10 cellular contexts compared by ENCODE assay signal in the genomic region with DNA sequence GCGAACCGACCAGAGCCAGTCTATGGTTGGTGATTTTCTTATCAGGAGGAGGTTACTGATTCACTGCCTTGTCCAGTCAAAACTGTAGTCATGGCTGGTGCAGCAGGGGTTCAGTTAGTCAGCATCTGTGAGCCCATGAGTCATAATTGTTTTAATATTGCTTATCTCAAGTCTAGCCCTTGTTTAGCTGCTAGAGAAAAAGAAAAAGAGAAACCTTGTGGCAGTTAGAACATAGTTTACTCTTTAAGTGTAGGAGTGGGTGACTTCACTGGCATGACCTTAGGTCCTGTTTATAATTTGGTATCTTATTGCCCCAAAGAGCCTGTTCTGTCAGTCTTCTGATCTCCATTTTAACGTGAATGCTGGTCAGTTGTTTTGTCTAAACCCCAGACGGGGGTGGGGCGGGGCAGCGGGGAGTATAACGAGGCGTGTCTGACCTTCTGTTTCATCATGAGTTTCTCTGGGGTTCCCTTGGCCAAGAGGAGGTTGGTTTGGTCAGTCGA.
A peak's percentile ranks its signal among the peaks of the same experiment; 100 is the strongest.
DNase-seq lines count a peak whose midpoint lies in the region; ATAC-seq, FAIRE-seq and TF ChIP-seq lines count a peak whose summit lies in the region.
"Had no signal": no experiment of that assay in that cellular context is flagged by ENCODE, and none has a peak within 500 bp of the region (broad histone marks: within the 10 kb centered on the region; RNA-seq: fewer than 3 reads in every experiment).

No MANE protein-coding gene starts in this region.

- H4K20me1 ChIP-seq in mammary epithelial cell (ENCODE audit: insufficient read depth, low read length), result no peaks in the 10 kb centered on the region
- no peaks in the 10 kb centered on the region for H4K20me1 ChIP-seq in OCI-LY7 (ENCODE audit: insufficient read depth, low read length)

- H3K27ac ChIP-seq in mammary epithelial cell (ENCODE audit: insufficient read depth, low read depth, low read length) (no peak overlapping the region), small intestine (ENCODE audit: low read depth in 1 of 2, low read length in 1 of 2) (no peak overlapping the region), OCI-LY7 (ENCODE audit: low read depth, low read length, poor library complexity, severe bottlenecking) (no peak overlapping the region)

- H3K9me3 Mint-ChIP-seq in activated naive CD4-positive, alpha-beta T cell treated with anti-CD3 and anti-CD28 coated beads for 36 hours, result no peaks in the 10 kb centered on the region
- no peaks in the 10 kb centered on the region for H3K9me3 Mint-ChIP-seq in activated naive CD4-positive, alpha-beta T cell treated with anti-CD3 and anti-CD28 coated beads, Interleukin-2, amount 10 ng/mL, durations not matched to agents 7 days and 5 days

- TF ChIP-seq CTCF in mammary epithelial cell (conservative IDR thresholded peaks at IDR 0.05 in 1 of 2, IDR thresholded peaks at IDR 0.05 in 1 of 2; ENCODE audit: extremely low read depth in 1 of 2, insufficient read depth in 1 of 2, low read depth in 1 of 2, low read length in 2 of 2), result no peak
- no peak for TF ChIP-seq CTCF in OCI-LY7 (conservative IDR thresholded peaks at IDR 0.05; ENCODE audit: low read length)

- H3K36me3 ChIP-seq in mammary epithelial cell (ENCODE audit: insufficient read depth, low read length) (no peaks in the 10 kb centered on the region), small intestine (ENCODE audit: control insufficient read depth in 2 of 2, insufficient read depth in 2 of 2, low read length in 2 of 2) (no peaks in the 10 kb centered on the region), OCI-LY7 (ENCODE audit: insufficient read depth, low read length) (no peaks in the 10 kb centered on the region)

- no peaks in the 10 kb centered on the region for H3K36me3 Mint-ChIP-seq in activated naive CD4-positive, alpha-beta T cell treated with anti-CD3 and anti-CD28 coated beads for 36 hours (ENCODE audit: low read depth)
- H3K36me3 Mint-ChIP-seq in activated naive CD4-positive, alpha-beta T cell treated with anti-CD3 and anti-CD28 coated beads, Interleukin-2, amount 10 ng/mL, durations not matched to agents 7 days and 5 days, result no peaks in the 10 kb centered on the region

- no peaks in the 10 kb centered on the region for H3K9me3 ChIP-seq in mammary epithelial cell (replicated peaks; ENCODE audit: insufficient read depth, low read length)
- no peaks in the 10 kb centered on the region for H3K9me3 ChIP-seq in small intestine (ENCODE audit: control insufficient read depth, low read depth)
- no peaks in the 10 kb centered on the region for H3K9me3 ChIP-seq in OCI-LY7 (ENCODE audit: low read length)

- no peak for ATAC-seq in GM21423 (IDR thresholded peaks at IDR 0.05; ENCODE audit: unreplicated experiment)

- H2AFZ ChIP-seq in mammary epithelial cell (ENCODE audit: low read depth, low read length), result no peak overlapping the region
- H2AFZ ChIP-seq in OCI-LY7 (ENCODE audit: low read length), result no peak overlapping the region

- dilution Hi-C loops in mammary epithelial cell (cut with HindIII; ENCODE audit: low sequenced_read_pairs), result no loop called here

- H3K27me3 ChIP-seq in mammary epithelial cell (ENCODE audit: insufficient read depth, low read length) (no peaks in the 10 kb centered on the region), small intestine (ENCODE audit: control insufficient read depth in 2 of 2, insufficient read depth in 2 of 2, low read length in 2 of 2) (no peaks in the 10 kb centered on the region)

- H3K4me2 ChIP-seq in mammary epithelial cell (ENCODE audit: insufficient read depth, low read depth, low read length), result no peak overlapping the region
- H3K4me2 ChIP-seq in OCI-LY7 (ENCODE audit: low read length), result no peak overlapping the region

- H3K9ac ChIP-seq in mammary epithelial cell (ENCODE audit: insufficient read depth, low read length), result no peak overlapping the region

- H3K9me2 ChIP-seq in OCI-LY7 (ENCODE audit: insufficient read depth, low read length), result no peaks in the 10 kb centered on the region

- in situ Hi-C loops in mammary epithelial cell (cut with MboI; ENCODE audit: low sequenced_read_pairs in 2 of 2), result no loop called here

- peak; percentile 11 for DNase-seq in activated naive CD4-positive, alpha-beta T cell treated with anti-CD3 and anti-CD28 coated beads for 36 hours
- DNase-seq in activated naive CD4-positive, alpha-beta T cell treated with anti-CD3 and anti-CD28 coated beads, Interleukin-2, amount 10 ng/mL, durations not matched to agents 7 days and 5 days, result no peak
- DNase-seq in HPDE6-E6E7 (ENCODE audit: extremely low spot score) (peak; percentile 57), mammary epithelial cell (peak; percentile 71), small intestine (peak; percentile 46), OCI-LY7 (ENCODE audit: low spot score) (no peak), GM12891 (ENCODE audit: insufficient read length, low spot score) (no peak)
- DNase-seq: NCI-H2171 treated with DMSO at 0.1 percent for 48 hours had no signal

- peaks cover 7% of the 10 kb centered on the region for H3K27me3 Mint-ChIP-seq in activated naive CD4-positive, alpha-beta T cell treated with anti-CD3 and anti-CD28 coated beads for 36 hours (ENCODE audit: low read depth)
- peaks cover 18% of the 10 kb centered on the region for H3K27me3 Mint-ChIP-seq in activated naive CD4-positive, alpha-beta T cell treated with anti-CD3 and anti-CD28 coated beads, Interleukin-2, amount 10 ng/mL, durations not matched to agents 7 days and 5 days

- no peak for FAIRE-seq in small intestine (lab: Jason Lieb, UNC)
- FAIRE-seq in GM12891 (lab: Jason Lieb, UNC), result no peak

- 95% methylated on average over 9 of the region's 9 CpGs for WGBS in mammary epithelial cell (ENCODE audit: low coverage, missing lambda C conversion rate)
- 20 to 60% (median 50%) methylated on average over 9 of the region's 9 CpGs for WGBS in small intestine, 3 donors

- POLR2A ChIA-PET in OCI-LY7 (lab: Charles Lee), result interaction anchor here (0.6 kb wide), 1 partner anchor 112 kb away, joined by 5 read pairs; no protein-coding TSS in a partner anchor

- CTCF ChIA-PET in activated naive CD4-positive, alpha-beta T cell treated with anti-CD3 and anti-CD28 coated beads for 36 hours (lab: Charles Lee), result no interaction called here
- CTCF ChIA-PET in activated naive CD4-positive, alpha-beta T cell treated with anti-CD3 and anti-CD28 coated beads, Interleukin-2, amount 10 ng/mL, durations not matched to agents 7 days and 5 days (lab: Charles Lee), result no interaction called here
- CTCF ChIA-PET in mammary epithelial cell (lab: Charles Lee; ENCODE audit: low non-redundant PET), result no interaction called here
- CTCF ChIA-PET in OCI-LY7 (lab: Charles Lee; ENCODE audit: unreplicated experiment), result no interaction called here

- BruUV-seq in mammary epithelial cell (replicated peaks; lab: Mats Ljungman, UMichigan) (no TSS peak), OCI-LY7 (replicated peaks; lab: Mats Ljungman, UMichigan) (no TSS peak)

- no peak overlapping the region for H3K27ac Mint-ChIP-seq in activated naive CD4-positive, alpha-beta T cell treated with anti-CD3 and anti-CD28 coated beads for 36 hours
- no peak overlapping the region for H3K27ac Mint-ChIP-seq in activated naive CD4-positive, alpha-beta T cell treated with anti-CD3 and anti-CD28 coated beads, Interleukin-2, amount 10 ng/mL, durations not matched to agents 7 days and 5 days

- intact Hi-C loops in activated naive CD4-positive, alpha-beta T cell treated with anti-CD3 and anti-CD28 coated beads for 36 hours (cut with micrococcal nuclease), result no loop called here
- intact Hi-C loops in mammary epithelial cell (cut with micrococcal nuclease), result no loop called here
- intact Hi-C loops in OCI-LY7 (cut with micrococcal nuclease; ENCODE audit: unreplicated experiment), result no loop called here

- TF ChIP-seq POLR2A in GM12891 (IDR thresholded peaks at IDR 0.05; ENCODE audit: low read depth, low read length), result no peak

- no peaks in the 10 kb centered on the region for H3K4me1 ChIP-seq in mammary epithelial cell (ENCODE audit: insufficient read depth, low read length)
- no peaks in the 10 kb centered on the region for H3K4me1 ChIP-seq in small intestine (ENCODE audit: control insufficient read depth in 2 of 2, insufficient read depth in 1 of 2, low read depth in 1 of 2, low read length in 1 of 2)
- no peaks in the 10 kb centered on the region for H3K4me1 ChIP-seq in OCI-LY7 (ENCODE audit: insufficient read depth, low read length, poor library complexity, severe bottlenecking)

- H3K4me1 Mint-ChIP-seq in activated naive CD4-positive, alpha-beta T cell treated with anti-CD3 and anti-CD28 coated beads for 36 hours (ENCODE audit: low read depth), result no peaks in the 10 kb centered on the region
- H3K4me1 Mint-ChIP-seq in activated naive CD4-positive, alpha-beta T cell treated with anti-CD3 and anti-CD28 coated beads, Interleukin-2, amount 10 ng/mL, durations not matched to agents 7 days and 5 days, result no peaks in the 10 kb centered on the region

- H3K4me3 Mint-ChIP-seq in activated naive CD4-positive, alpha-beta T cell treated with anti-CD3 and anti-CD28 coated beads for 36 hours, result no peak overlapping the region
- no peak overlapping the region for H3K4me3 Mint-ChIP-seq in activated naive CD4-positive, alpha-beta T cell treated with anti-CD3 and anti-CD28 coated beads, Interleukin-2, amount 10 ng/mL, durations not matched to agents 7 days and 5 days

- no peak overlapping the region for H3K4me3 ChIP-seq in mammary epithelial cell (replicated peaks in 1 of 3; ENCODE audit: insufficient read depth in 1 of 3, low read depth in 2 of 3, low read length in 3 of 3)
- no peak overlapping the region for H3K4me3 ChIP-seq in small intestine (ENCODE audit: low read depth in 1 of 2, low read length in 2 of 2)
- no peak overlapping the region for H3K4me3 ChIP-seq in OCI-LY7 (ENCODE audit: low read depth, low read length, poor library complexity, severe bottlenecking)
- H3K4me3 ChIP-seq: lung had no signal

- H3K79me2 ChIP-seq in mammary epithelial cell (ENCODE audit: insufficient read depth, low read length) (no peaks in the 10 kb centered on the region), OCI-LY7 (ENCODE audit: insufficient read depth, low read depth, low read length) (no peaks in the 10 kb centered on the region)

TF ChIP-seq in GM12891, 5 proteins besides CTCF, POLR2A, EP300 and RAD21:
- TF ChIP-seq POLR2AphosphoS5 (IDR thresholded peaks at IDR 0.05; ENCODE audit: low read depth, low read length), result no peak
- no peak for TF ChIP-seq SPI1 (IDR thresholded peaks at IDR 0.05; ENCODE audit: low read depth, low read length)
- no peak for TF ChIP-seq TAF1 (IDR thresholded peaks at IDR 0.05; ENCODE audit: low read depth, low read length)
- TF ChIP-seq PAX5 (IDR thresholded peaks at IDR 0.05; ENCODE audit: insufficient read depth, low read length, severe bottlenecking), result no peak
- TF ChIP-seq POU2F2 (IDR thresholded peaks at IDR 0.05; ENCODE audit: low read depth, low read length), result no peak
TF ChIP-seq in GM12891: peak in this region for 0.

Comparison
In these comparisons a context has a peak if more than half of its experiments do, and no peak if none do; other contexts are left out.
1. DNase-seq: peak in activated naive CD4-positive, alpha-beta T cell treated with anti-CD3 and anti-CD28 coated beads for 36 hours (single experiment), HPDE6-E6E7 (single experiment), mammary epithelial cell (single experiment) and small intestine (single experiment); none in activated naive CD4-positive, alpha-beta T cell treated with anti-CD3 and anti-CD28 coated beads, Interleukin-2, amount 10 ng/mL, durations not matched to agents 7 days and 5 days (single experiment), OCI-LY7 (single experiment) and GM12891 (single experiment).